ENCODE assay signal across 1 cellular context in genomic region chr16:89600956-89601355, GRCh38.
TF ChIP-seq lines count a peak whose summit lies in the region.

No MANE protein-coding gene starts in this region.

TF ChIP-seq in endothelial cell of umbilical vein, 7 proteins besides CTCF, POLR2A, EP300 and RAD21 (continued from another document):
- TF ChIP-seq MAX (IDR thresholded peaks at IDR 0.05; ENCODE audit: insufficient read depth, insufficient read length) (no peak), POLR2AphosphoS5 (IDR thresholded peaks at IDR 0.05; ENCODE audit: insufficient read depth, low read depth, low read length) (no peak), FOS (IDR thresholded peaks at IDR 0.05; ENCODE audit: borderline replicate concordance, insufficient read depth, low read length) (no peak)
